In the genomic region with DNA sequence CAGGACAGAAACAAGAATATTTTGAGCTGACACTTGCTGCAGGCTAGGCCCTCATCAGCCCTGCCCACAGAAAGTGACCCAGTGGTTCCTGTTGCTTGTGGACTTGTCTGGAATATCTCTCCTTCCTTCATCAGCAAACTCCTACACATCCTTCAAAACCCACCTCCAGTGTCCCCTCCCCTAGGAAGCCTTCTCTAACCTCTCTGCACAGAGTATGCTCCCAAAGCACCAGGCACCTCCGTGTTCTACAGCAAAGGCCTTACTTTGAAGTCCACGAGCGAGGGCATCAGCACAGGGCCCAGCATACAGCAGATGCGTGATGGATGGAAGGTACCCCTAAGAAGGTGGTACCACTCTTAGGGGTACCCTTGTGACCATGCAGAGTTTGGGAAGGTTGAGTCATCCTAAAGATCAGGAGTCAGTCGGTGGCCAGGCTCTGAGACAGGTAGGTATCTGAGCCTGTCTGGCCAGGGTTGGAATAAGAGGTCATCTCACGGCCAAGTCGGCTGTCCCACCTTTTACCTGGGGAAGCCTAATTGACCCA, we compare ENCODE assay signal across 1 cellular context.
TF ChIP-seq lines count a peak whose summit lies in the region.

No MANE protein-coding gene starts in this region.

TF ChIP-seq in HepG2, 621 proteins besides CTCF, POLR2A, EP300 and RAD21:
- no peak for TF ChIP-seq EZH2 (conservative IDR thresholded peaks at IDR 0.05; ENCODE audit: low read depth, low read length)
- TF ChIP-seq, protein P1, sequence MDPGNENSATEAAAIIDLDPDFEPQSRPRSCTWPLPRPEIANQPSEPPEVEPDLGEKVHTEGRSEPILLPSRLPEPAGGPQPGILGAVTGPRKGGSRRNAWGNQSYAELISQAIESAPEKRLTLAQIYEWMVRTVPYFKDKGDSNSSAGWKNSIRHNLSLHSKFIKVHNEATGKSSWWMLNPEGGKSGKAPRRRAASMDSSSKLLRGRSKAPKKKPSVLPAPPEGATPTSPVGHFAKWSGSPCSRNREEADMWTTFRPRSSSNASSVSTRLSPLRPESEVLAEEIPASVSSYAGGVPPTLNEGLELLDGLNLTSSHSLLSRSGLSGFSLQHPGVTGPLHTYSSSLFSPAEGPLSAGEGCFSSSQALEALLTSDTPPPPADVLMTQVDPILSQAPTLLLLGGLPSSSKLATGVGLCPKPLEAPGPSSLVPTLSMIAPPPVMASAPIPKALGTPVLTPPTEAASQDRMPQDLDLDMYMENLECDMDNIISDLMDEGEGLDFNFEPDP (CRISPR knock-in tag; conservative IDR thresholded peaks at IDR 0.05), result 0 out of 2 replicates have a peak, but pooled peaks have one; percentile 25
